Comparison of ENCODE assay signal across 8 cellular contexts in the genomic region with DNA sequence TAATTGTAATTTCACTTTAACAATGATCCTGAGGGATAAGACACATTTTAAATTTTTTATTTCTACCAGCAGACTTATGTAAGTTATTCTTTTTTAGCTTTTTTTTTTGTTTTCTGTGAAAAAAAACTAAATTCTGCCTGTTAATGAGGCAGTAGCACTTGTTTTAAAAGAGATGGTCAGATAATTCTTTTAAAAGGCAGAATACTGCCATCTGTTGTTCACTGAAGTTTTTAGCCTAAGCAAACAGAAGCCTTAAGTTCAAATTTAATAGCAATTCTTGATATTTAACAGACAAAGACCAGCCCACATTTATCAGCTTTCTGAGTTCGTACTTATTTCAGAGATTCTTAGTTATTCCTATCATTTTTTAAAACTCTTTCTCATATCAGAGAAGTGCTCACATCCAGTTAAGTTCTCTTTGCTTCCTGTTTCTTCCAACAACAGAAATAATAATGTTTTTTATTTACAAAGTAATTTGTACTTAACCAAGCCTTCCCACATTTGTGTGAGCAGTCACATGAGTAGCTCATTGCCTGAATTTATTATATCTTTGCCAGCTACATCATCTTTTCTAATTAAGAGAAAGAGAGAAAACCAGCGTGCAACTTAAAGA.
DNase-seq lines count a peak whose midpoint lies in the region; ATAC-seq lines count a peak whose summit lies in the region.

No MANE protein-coding gene starts in this region.

- peak; percentile 27 for DNase-seq in ELR (ENCODE audit: low read depth)
- DNase-seq in NCI-H2081 (lab: John Stamatoyannopoulos, UW) = peak; percentile 27 to 55
- peak; percentile 65 for DNase-seq in cerebellar cortex (ENCODE audit: low spot score)
- peak; percentile 55 to 63 for DNase-seq in lung microvascular endothelial cell (ENCODE audit: low read depth in 2 of 2)

- ATAC-seq in GM21390 (IDR thresholded peaks at IDR 0.05; ENCODE audit: unreplicated experiment) (no peak), HG02571 (IDR thresholded peaks at IDR 0.05; ENCODE audit: unreplicated experiment) (no peak), GM21723 (IDR thresholded peaks at IDR 0.05; ENCODE audit: unreplicated experiment) (no peak), GM19023 (IDR thresholded peaks at IDR 0.05; ENCODE audit: unreplicated experiment) (no peak)
